Comparison of ENCODE assay signal across 14 cellular contexts in the genomic region with DNA sequence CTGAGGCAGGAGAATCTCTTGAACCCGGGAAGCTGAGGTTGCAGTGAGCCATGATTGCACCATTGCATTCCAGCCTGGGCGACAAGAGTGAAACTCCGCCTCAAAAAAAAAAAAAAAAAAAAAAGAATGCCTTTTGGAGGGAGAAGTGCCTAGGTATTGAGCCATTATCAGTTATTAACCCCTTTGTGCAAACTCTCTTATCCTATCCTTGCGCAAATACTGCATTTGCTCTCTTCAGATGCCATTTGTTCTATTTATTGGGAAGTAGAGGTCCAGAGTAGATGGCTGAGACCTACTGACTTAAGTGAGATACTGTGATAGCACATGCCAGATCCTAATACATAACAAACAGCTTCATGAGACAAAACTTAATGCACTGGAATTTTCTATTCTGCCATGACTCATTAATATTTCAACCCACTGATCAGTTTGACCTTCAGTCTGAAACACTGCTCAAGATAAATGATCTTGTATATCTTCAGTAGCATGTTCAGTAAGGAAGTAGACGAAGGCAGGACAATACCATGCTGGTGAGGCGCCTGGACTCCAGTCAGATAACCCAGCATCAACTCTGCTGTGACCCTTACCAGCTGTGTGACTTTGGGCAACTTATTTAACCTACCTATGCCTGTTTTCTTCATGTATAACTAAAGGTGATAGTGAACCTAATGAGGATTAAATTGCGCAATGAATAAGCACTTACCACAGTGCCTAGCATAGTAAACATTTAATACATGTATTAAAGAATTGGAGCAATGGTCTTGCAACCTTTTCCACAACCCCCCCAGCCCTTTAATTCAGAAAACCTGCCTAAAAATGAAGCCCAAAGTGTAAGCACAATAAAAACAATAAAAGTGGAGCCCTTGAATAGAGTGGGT. TPM values are rescaled to one million over a fixed set of nuclear protein-coding genes. Genes with fewer than 3 reads are reported as not detected.
DNase-seq lines count a peak whose midpoint lies in the region; ATAC-seq, FAIRE-seq and TF ChIP-seq lines count a peak whose summit lies in the region.
"Had no signal": no experiment of that assay in that cellular context is flagged by ENCODE, and none has a peak within 500 bp of the region (broad histone marks: within the 10 kb centered on the region; RNA-seq: fewer than 3 reads in every experiment).

No MANE protein-coding gene starts in this region.

- no peaks in the 10 kb centered on the region for H3K9me2 ChIP-seq in OCI-LY7 (ENCODE audit: insufficient read depth, low read length)

- no peaks in the 10 kb centered on the region for H3K9me3 ChIP-seq in Peyer's patch
- H3K9me3 ChIP-seq in endodermal cell (ENCODE audit: control insufficient read depth, low read length): no peaks in the 10 kb centered on the region
- no peaks in the 10 kb centered on the region for H3K9me3 ChIP-seq in stomach
- no peaks in the 10 kb centered on the region for H3K9me3 ChIP-seq in OCI-LY7 (ENCODE audit: low read length)
- H3K9me3 ChIP-seq: psoas muscle, uterus had no signal

- no peak overlapping the region for H2AFZ ChIP-seq in OCI-LY7 (ENCODE audit: low read length)
- H2AFZ ChIP-seq: PC-9 had no signal

- DNase-seq in activated naive CD4-positive, alpha-beta T cell treated with anti-CD3 and anti-CD28 coated beads, Interleukin-2, amount 10 ng/mL, durations not matched to agents 7 days and 5 days: no peak
- DNase-seq in activated naive CD4-positive, alpha-beta T cell treated with anti-CD3 and anti-CD28 coated beads, Interleukin-2, amount 50 U/mL, for 72 hours (ENCODE audit: low spot score in 2 of 2): no peak
- DNase-seq in Peyer's patch: peak in 1 of 3 donors; percentile 67
- no peak for DNase-seq in endodermal cell
- no peak for DNase-seq in stomach
- DNase-seq in GM12892 (ENCODE audit: insufficient read length): no peak
- no peak for DNase-seq in NCI-H69 (lab: John Stamatoyannopoulos, UW)
- DNase-seq in OCI-LY7 (ENCODE audit: low spot score): no peak
- DNase-seq: cortex of kidney, PC-9, psoas muscle, uterus had no signal

- 89 to 95% methylated on average over 5 of the region's 7 CpGs for WGBS in endodermal cell (ENCODE audit: insufficient coverage in 1 of 2, insufficient read length in 1 of 2), 2 experiments
- 76 to 85% (median 78%) methylated on average over 7 of the region's 7 CpGs for WGBS in stomach, 5 donors

- H3K27ac Mint-ChIP-seq in activated naive CD4-positive, alpha-beta T cell treated with anti-CD3 and anti-CD28 coated beads, Interleukin-2, amount 10 ng/mL, durations not matched to agents 7 days and 5 days: peak overlapping the region; percentile 31
- no peak overlapping the region for H3K27ac Mint-ChIP-seq in activated naive CD4-positive, alpha-beta T cell treated with anti-CD3 and anti-CD28 coated beads, Interleukin-2, amount 50 U/mL, for 72 hours
- peak overlapping the region; percentile 74 for H3K27ac Mint-ChIP-seq in endodermal cell
- H3K27ac Mint-ChIP-seq: T-helper 1 cell treated with Interleukin-12 subunit alpha and Interleukin-12 subunit beta and Interleukin-4 antibody, amounts not matched to agents 30 μg/mL and 1 μg/mL, for 36 hours had no signal

- no peak for ATAC-seq in activated naive CD4-positive, alpha-beta T cell treated with anti-CD3 and anti-CD28 coated beads, Interleukin-2, amount 50 U/mL, for 72 hours

- H4K20me1 ChIP-seq in OCI-LY7 (ENCODE audit: insufficient read depth, low read length): 0 out of 2 replicates have a peak, but pooled peaks cover 4% of the 10 kb centered on the region

- peak overlapping the region in 3 of 4 donors; percentile 56 to 86 (median 82) for H3K27ac ChIP-seq in Peyer's patch
- H3K27ac ChIP-seq in endodermal cell (ENCODE audit: low read depth, low read length): peak overlapping the region; percentile 8
- peak overlapping the region; percentile 29 to 72 (median 66) for H3K27ac ChIP-seq in stomach
- H3K27ac ChIP-seq in OCI-LY7 (ENCODE audit: low read depth, low read length, poor library complexity, severe bottlenecking): no peak overlapping the region
- H3K27ac ChIP-seq: HL-60 had no signal

- no peak for FAIRE-seq in GM12892 (lab: Jason Lieb, UNC)

- no peak overlapping the region for H3K9ac ChIP-seq in endodermal cell (ENCODE audit: extremely low read depth, low read length, poor library complexity, severe bottlenecking)

- TF ChIP-seq EP300 in stomach (IDR thresholded peaks at IDR 0.05): no peak

- no peak for TF ChIP-seq CTCF in Peyer's patch (IDR thresholded peaks at IDR 0.05)
- no peak for TF ChIP-seq CTCF in endodermal cell (conservative IDR thresholded peaks at IDR 0.05)
- TF ChIP-seq CTCF in stomach (IDR thresholded peaks at IDR 0.05): no peak
- no peak for TF ChIP-seq CTCF in OCI-LY7 (conservative IDR thresholded peaks at IDR 0.05; ENCODE audit: low read length)

- no TSS peak for BruUV-seq in OCI-LY7 (replicated peaks; lab: Mats Ljungman, UMichigan)

- peaks cover 56% of the 10 kb centered on the region for H3K79me2 ChIP-seq in OCI-LY7 (ENCODE audit: insufficient read depth, low read depth, low read length)

- CTCF ChIA-PET in activated naive CD4-positive, alpha-beta T cell treated with anti-CD3 and anti-CD28 coated beads, Interleukin-2, amount 10 ng/mL, durations not matched to agents 7 days and 5 days (lab: Charles Lee): interaction anchor here (0.7 kb wide), 1 partner anchor 10 kb away, joined by 3 read pairs; no protein-coding TSS in a partner anchor
- CTCF ChIA-PET in OCI-LY7 (lab: Charles Lee; ENCODE audit: unreplicated experiment): interaction anchor here (0.6 kb wide), 1 partner anchor 672 kb away, joined by 3 read pairs; a partner anchor contains a TSS

- H3K27me3 ChIP-seq in Peyer's patch (no peaks in the 10 kb centered on the region), endodermal cell (ENCODE audit: control insufficient read depth, insufficient read depth, low read length, poor library complexity, severe bottlenecking) (no peaks in the 10 kb centered on the region), stomach (no peaks in the 10 kb centered on the region)
- H3K27me3 ChIP-seq: uterus had no signal

- H3K4me3 ChIP-seq in Peyer's patch (no peak overlapping the region), endodermal cell (ENCODE audit: low read length) (no peak overlapping the region), stomach (no peak overlapping the region), OCI-LY7 (ENCODE audit: low read depth, low read length, poor library complexity, severe bottlenecking) (no peak overlapping the region)
- H3K4me3 ChIP-seq: PC-9, psoas muscle, uterus had no signal

- H3K4me1 ChIP-seq in Peyer's patch (peaks cover 2 to 32% (median 6%) of the 10 kb centered on the region in 4 donors), endodermal cell (ENCODE audit: control insufficient read depth, insufficient read depth, low read length) (peaks cover 11% of the 10 kb centered on the region), stomach (peaks cover 21 to 71% (median 48%) of the 10 kb centered on the region in 4 donors), OCI-LY7 (ENCODE audit: insufficient read depth, low read length, poor library complexity, severe bottlenecking) (peaks cover 21% of the 10 kb centered on the region)

- peaks cover 47% of the 10 kb centered on the region for H3K36me3 Mint-ChIP-seq in activated naive CD4-positive, alpha-beta T cell treated with anti-CD3 and anti-CD28 coated beads, Interleukin-2, amount 10 ng/mL, durations not matched to agents 7 days and 5 days
- H3K36me3 Mint-ChIP-seq in activated naive CD4-positive, alpha-beta T cell treated with anti-CD3 and anti-CD28 coated beads, Interleukin-2, amount 50 U/mL, for 72 hours: peaks cover 16 to 39% of the 10 kb centered on the region in 2 donors
- H3K36me3 Mint-ChIP-seq in endodermal cell (ENCODE audit: low read depth): peaks cover 39% of the 10 kb centered on the region

- H3K4me2 ChIP-seq in OCI-LY7 (ENCODE audit: low read length): no peak overlapping the region
- H3K4me2 ChIP-seq: PC-9 had no signal

- POLR2A ChIA-PET in OCI-LY7 (lab: Charles Lee): interaction anchor here (0.6 to 1.4 kb wide), 7 partner anchors 10 to 804 kb away, joined by 3 to 7 read pairs (median 3); no protein-coding TSS in a partner anchor

- no peaks in the 10 kb centered on the region for H3K9me3 Mint-ChIP-seq in activated naive CD4-positive, alpha-beta T cell treated with anti-CD3 and anti-CD28 coated beads, Interleukin-2, amount 10 ng/mL, durations not matched to agents 7 days and 5 days
- no peaks in the 10 kb centered on the region for H3K9me3 Mint-ChIP-seq in activated naive CD4-positive, alpha-beta T cell treated with anti-CD3 and anti-CD28 coated beads, Interleukin-2, amount 50 U/mL, for 72 hours
- no peaks in the 10 kb centered on the region for H3K9me3 Mint-ChIP-seq in endodermal cell
- H3K9me3 Mint-ChIP-seq: T-helper 1 cell treated with Interleukin-12 subunit alpha and Interleukin-12 subunit beta and Interleukin-4 antibody, amounts not matched to agents 30 μg/mL and 1 μg/mL, for 36 hours had no signal

- H3K36me3 ChIP-seq in Peyer's patch (no peaks in the 10 kb centered on the region), endodermal cell (ENCODE audit: control insufficient read depth, insufficient read depth, low read length) (peaks cover 29% of the 10 kb centered on the region), stomach (peaks cover 0 to 24% (median 15%) of the 10 kb centered on the region in 4 donors), OCI-LY7 (ENCODE audit: insufficient read depth, low read length) (peaks cover 78% of the 10 kb centered on the region)
- H3K36me3 ChIP-seq: uterus had no signal

- no peaks in the 10 kb centered on the region for H3K27me3 Mint-ChIP-seq in activated naive CD4-positive, alpha-beta T cell treated with anti-CD3 and anti-CD28 coated beads, Interleukin-2, amount 10 ng/mL, durations not matched to agents 7 days and 5 days
- no peaks in the 10 kb centered on the region for H3K27me3 Mint-ChIP-seq in endodermal cell (ENCODE audit: insufficient read depth)

- H3K4me3 Mint-ChIP-seq in activated naive CD4-positive, alpha-beta T cell treated with anti-CD3 and anti-CD28 coated beads, Interleukin-2, amount 10 ng/mL, durations not matched to agents 7 days and 5 days: no peak overlapping the region
- H3K4me3 Mint-ChIP-seq in endodermal cell: no peak overlapping the region
- H3K4me3 Mint-ChIP-seq: T-helper 1 cell treated with Interleukin-12 subunit alpha and Interleukin-12 subunit beta and Interleukin-4 antibody, amounts not matched to agents 30 μg/mL and 1 μg/mL, for 36 hours had no signal

- intact Hi-C loops in stomach (cut with DNase I; ENCODE audit: low total_unique reads): no loop called here
- intact Hi-C loops in OCI-LY7 (cut with micrococcal nuclease; ENCODE audit: unreplicated experiment): no loop called here

- TF ChIP-seq POLR2A in Peyer's patch (IDR thresholded peaks at IDR 0.05): peak; percentile 49 to 84
- no peak for TF ChIP-seq POLR2A in stomach (IDR thresholded peaks at IDR 0.05)
- no peak for TF ChIP-seq POLR2A in GM12892 (IDR thresholded peaks at IDR 0.05; ENCODE audit: low read depth, low read length)

- peaks cover 36% of the 10 kb centered on the region for H3K4me1 Mint-ChIP-seq in activated naive CD4-positive, alpha-beta T cell treated with anti-CD3 and anti-CD28 coated beads, Interleukin-2, amount 10 ng/mL, durations not matched to agents 7 days and 5 days
- H3K4me1 Mint-ChIP-seq in endodermal cell: peaks cover 24% of the 10 kb centered on the region

RNA-seq across cellular contexts. Expression of a gene that starts 5.7 kb away (rescaled TPM):
- 1 to 10 TPM; 7.2 to 8.0 TPM for total RNA-seq in activated naive CD4-positive, alpha-beta T cell treated with anti-CD3 and anti-CD28 coated beads, Interleukin-2, amount 50 U/mL, for 72 hours
- 10 to 100 TPM; 10.7 to 17.4 (median 16.3) TPM for total RNA-seq in Peyer's patch
- 10 to 100 TPM; 18.5 to 19.7 TPM for total RNA-seq in endodermal cell
- polyA plus RNA-seq in endodermal cell (2013, experiment 1 of 2): 19.4 TPM
- polyA plus RNA-seq in endodermal cell (2013, experiment 2 of 2): 21.4 TPM
- total RNA-seq in stomach: 10 to 100 TPM in 1 of 5 donors, 1 to 10 TPM in 4; 6.4 to 43.2 (median 9.2) TPM
- polyA plus RNA-seq in stomach: 1 to 10 TPM; 3.9 to 7.3 (median 5.7) TPM
- 7.4 TPM for polyA plus RNA-seq in GM12892 (2012; ENCODE audit: missing spikeins)
- 14.7 and 17.2 TPM in 2 replicates for total RNA-seq in OCI-LY7 (2014; rRNA removed; shearing (Covaris generic))
- 9.7 and 11.6 TPM in 2 replicates for total RNA-seq in OCI-LY7 (2022)

RNA-seq across cellular contexts. Expression of a gene that starts 20.2 kb away (rescaled TPM):
- 10 to 100 TPM; 30.6 to 37.2 TPM for total RNA-seq in activated naive CD4-positive, alpha-beta T cell treated with anti-CD3 and anti-CD28 coated beads, Interleukin-2, amount 50 U/mL, for 72 hours
- total RNA-seq in Peyer's patch: 10 to 100 TPM; 12.4 to 76.4 (median 39.6) TPM
- 10 to 100 TPM; 21.4 to 23.5 TPM for total RNA-seq in endodermal cell
- 22.3 TPM for polyA plus RNA-seq in endodermal cell (2013, experiment 1 of 2)
- polyA plus RNA-seq in endodermal cell (2013, experiment 2 of 2): 22.9 TPM
- total RNA-seq in stomach: 10 to 100 TPM in 4 of 5 donors, under 1 TPM in 1; 0.58 to 58.2 (median 20.0) TPM
- polyA plus RNA-seq in stomach: 10 to 100 TPM; 10.8 to 12.6 (median 11.3) TPM
- polyA plus RNA-seq in GM12892 (2012; ENCODE audit: missing spikeins): 0.45 TPM
- total RNA-seq in OCI-LY7 (2014; rRNA removed; shearing (Covaris generic)): 79.3 and 83.5 TPM in 2 replicates
- 70.0 and 71.7 TPM in 2 replicates for total RNA-seq in OCI-LY7 (2022)

RNA-seq across cellular contexts. Expression of a gene that starts 20.4 kb away (rescaled TPM):
- total RNA-seq in activated naive CD4-positive, alpha-beta T cell treated with anti-CD3 and anti-CD28 coated beads, Interleukin-2, amount 50 U/mL, for 72 hours: 100 to 1,000 TPM; 206 to 219 TPM
- total RNA-seq in Peyer's patch (100 to 1,000 TPM; 117 to 225 (median 169) TPM), endodermal cell (100 to 1,000 TPM; 167 to 176 TPM), stomach (100 to 1,000 TPM in 4 of 5 donors, 10 to 100 TPM in 1; 72.4 to 205 (median 186) TPM), OCI-LY7 (2022) (306 and 313 TPM in 2 replicates)
- 168 TPM for polyA plus RNA-seq in endodermal cell (2013, experiment 1 of 2)
- polyA plus RNA-seq in endodermal cell (2013, experiment 2 of 2): 166 TPM
- polyA plus RNA-seq in stomach: 100 to 1,000 TPM; 513 to 989 (median 610) TPM
- polyA plus RNA-seq in GM12892 (2012; ENCODE audit: missing spikeins): 499 TPM
- 257 and 441 TPM in 2 replicates for total RNA-seq in OCI-LY7 (2014; rRNA removed; shearing (Covaris generic))

RNA-seq across cellular contexts. Expression of a gene that starts 42.0 kb away (rescaled TPM):
- 10 to 100 TPM; 23.3 to 47.4 TPM for total RNA-seq in activated naive CD4-positive, alpha-beta T cell treated with anti-CD3 and anti-CD28 coated beads, Interleukin-2, amount 50 U/mL, for 72 hours
- total RNA-seq in Peyer's patch: 10 to 100 TPM; 16.3 to 20.7 (median 18.3) TPM
- total RNA-seq in endodermal cell: 10 to 100 TPM; 20.4 to 22.9 TPM
- 22.7 TPM for polyA plus RNA-seq in endodermal cell (2013, experiment 1 of 2)
- polyA plus RNA-seq in endodermal cell (2013, experiment 2 of 2): 23.7 TPM
- 10 to 100 TPM in 2 of 5 donors, 1 to 10 TPM in 2, under 1 TPM in 1; 0.45 to 14.7 (median 7.6) TPM for total RNA-seq in stomach
- 1 to 10 TPM; 6.9 to 9.5 (median 7.8) TPM for polyA plus RNA-seq in stomach
- 24.9 TPM for polyA plus RNA-seq in GM12892 (2012; ENCODE audit: missing spikeins)
- 83.4 and 89.8 TPM in 2 replicates for total RNA-seq in OCI-LY7 (2014; rRNA removed; shearing (Covaris generic))
- total RNA-seq in OCI-LY7 (2022): 73.0 and 80.3 TPM in 2 replicates

RNA-seq across cellular contexts. Expression of a gene that starts 47.2 kb away (rescaled TPM):
- total RNA-seq in activated naive CD4-positive, alpha-beta T cell treated with anti-CD3 and anti-CD28 coated beads, Interleukin-2, amount 50 U/mL, for 72 hours: 10 to 100 TPM; 46.1 to 47.6 TPM
- total RNA-seq in Peyer's patch: 10 to 100 TPM in 1 of 4 donors, 1 to 10 TPM in 3; 2.5 to 10.7 (median 6.0) TPM
- 10 to 100 TPM; 25.5 to 33.6 TPM for total RNA-seq in endodermal cell
- polyA plus RNA-seq in endodermal cell (2013, experiment 1 of 2): 31.2 TPM
- polyA plus RNA-seq in endodermal cell (2013, experiment 2 of 2): 34.4 TPM
- total RNA-seq in stomach: 10 to 100 TPM in 1 of 5 donors, 1 to 10 TPM in 3, not detected in 1; 1.8 to 17.1 (median 6.4) TPM
- 1 to 10 TPM; 2.3 to 6.1 (median 3.9) TPM for polyA plus RNA-seq in stomach
- polyA plus RNA-seq in GM12892 (2012; ENCODE audit: missing spikeins): 26.2 TPM
- total RNA-seq in OCI-LY7 (2014; rRNA removed; shearing (Covaris generic)): 26.3 and 28.6 TPM in 2 replicates
- total RNA-seq in OCI-LY7 (2022): 30.3 and 36.8 TPM in 2 replicates

Comparison
In these comparisons a context has a peak if more than half of its experiments do, and no peak if none do; other contexts are left out.
1. H3K27ac Mint-ChIP-seq: peak in activated naive CD4-positive, alpha-beta T cell treated with anti-CD3 and anti-CD28 coated beads, Interleukin-2, amount 10 ng/mL, durations not matched to agents 7 days and 5 days (single experiment) and endodermal cell (single experiment); none in activated naive CD4-positive, alpha-beta T cell treated with anti-CD3 and anti-CD28 coated beads, Interleukin-2, amount 50 U/mL, for 72 hours (0 of 2).
2. POLR2A ChIP-seq: peak in Peyer's patch (2 of 2); none in stomach (0 of 4) and GM12892 (single experiment).